1 cellular context compared by ENCODE assay signal in the genomic region with DNA sequence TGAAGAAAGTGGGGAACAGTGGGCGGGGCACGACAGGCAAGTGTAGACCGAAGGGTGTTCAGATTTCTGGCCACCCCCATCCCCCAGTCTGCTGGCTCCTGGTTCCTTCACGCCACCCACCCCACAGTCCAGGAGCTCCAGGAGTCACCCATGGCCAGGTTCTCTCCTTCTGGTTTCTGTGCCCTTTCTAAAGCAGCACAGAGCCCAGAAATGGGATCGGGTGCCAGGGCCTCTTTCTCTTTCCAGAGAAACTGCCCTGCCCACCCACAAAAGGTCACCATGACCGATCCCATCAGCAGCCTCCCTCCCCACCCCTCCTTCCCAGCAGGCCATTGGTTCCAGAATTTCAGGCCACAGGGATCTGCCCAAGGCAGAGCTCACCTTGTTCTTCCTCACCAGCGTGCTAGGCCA.
TF ChIP-seq lines count a peak whose summit lies in the region.

No MANE protein-coding gene starts in this region.

TF ChIP-seq in H1, 55 proteins besides CTCF, POLR2A, EP300 and RAD21:
- TF ChIP-seq, protein P1, sequence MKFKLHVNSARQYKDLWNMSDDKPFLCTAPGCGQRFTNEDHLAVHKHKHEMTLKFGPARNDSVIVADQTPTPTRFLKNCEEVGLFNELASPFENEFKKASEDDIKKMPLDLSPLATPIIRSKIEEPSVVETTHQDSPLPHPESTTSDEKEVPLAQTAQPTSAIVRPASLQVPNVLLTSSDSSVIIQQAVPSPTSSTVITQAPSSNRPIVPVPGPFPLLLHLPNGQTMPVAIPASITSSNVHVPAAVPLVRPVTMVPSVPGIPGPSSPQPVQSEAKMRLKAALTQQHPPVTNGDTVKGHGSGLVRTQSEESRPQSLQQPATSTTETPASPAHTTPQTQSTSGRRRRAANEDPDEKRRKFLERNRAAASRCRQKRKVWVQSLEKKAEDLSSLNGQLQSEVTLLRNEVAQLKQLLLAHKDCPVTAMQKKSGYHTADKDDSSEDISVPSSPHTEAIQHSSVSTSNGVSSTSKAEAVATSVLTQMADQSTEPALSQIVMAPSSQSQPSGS (IDR thresholded peaks at IDR 0.05; ENCODE audit: low read length): no peak
- TF ChIP-seq SRF (IDR thresholded peaks at IDR 0.05; ENCODE audit: low read depth, low read length): no peak
- TF ChIP-seq RFX5 (IDR thresholded peaks at IDR 0.05; ENCODE audit: borderline replicate concordance, low read depth, low read length): no peak
- no peak for TF ChIP-seq SP4 (IDR thresholded peaks at IDR 0.05; ENCODE audit: low read length)
- no peak for TF ChIP-seq CBX5 (IDR thresholded peaks at IDR 0.05; ENCODE audit: low read depth, low read length)
- no peak for TF ChIP-seq KDM4A (IDR thresholded peaks at IDR 0.05; ENCODE audit: low read depth, low read length, severe bottlenecking)
- TF ChIP-seq KDM5A (IDR thresholded peaks at IDR 0.05; ENCODE audit: low read length): no peak
TF ChIP-seq in H1: peak in this region for 0.
